ENCODE assay signal across 1 cellular context in the genomic region with DNA sequence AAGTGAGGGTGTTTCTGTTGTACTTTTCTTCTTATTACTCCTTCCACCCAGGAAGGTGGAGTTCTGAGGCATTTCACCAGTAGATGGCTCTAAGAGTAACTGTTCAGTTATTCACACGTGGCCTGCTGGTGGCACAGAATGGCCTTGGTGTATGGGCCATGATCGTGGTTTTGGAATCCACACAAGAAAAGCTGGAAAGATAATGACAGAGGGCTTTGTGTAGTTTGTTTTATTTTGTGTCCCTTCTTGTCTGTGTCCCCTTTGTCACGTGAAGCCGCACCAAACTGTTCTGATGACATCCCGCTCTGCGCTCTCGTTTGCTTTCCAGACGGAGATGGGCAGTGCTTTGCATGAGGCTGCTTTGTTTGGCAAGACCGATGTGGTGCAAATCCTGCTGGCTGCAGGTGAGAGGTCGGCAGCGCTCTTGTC.
TF ChIP-seq lines count a peak whose summit lies in the region.

No MANE protein-coding gene starts in this region.

TF ChIP-seq in K562, 482 proteins besides CTCF, POLR2A, EP300 and RAD21 (continued from another document and continues in another):
- TF ChIP-seq, protein P1, sequence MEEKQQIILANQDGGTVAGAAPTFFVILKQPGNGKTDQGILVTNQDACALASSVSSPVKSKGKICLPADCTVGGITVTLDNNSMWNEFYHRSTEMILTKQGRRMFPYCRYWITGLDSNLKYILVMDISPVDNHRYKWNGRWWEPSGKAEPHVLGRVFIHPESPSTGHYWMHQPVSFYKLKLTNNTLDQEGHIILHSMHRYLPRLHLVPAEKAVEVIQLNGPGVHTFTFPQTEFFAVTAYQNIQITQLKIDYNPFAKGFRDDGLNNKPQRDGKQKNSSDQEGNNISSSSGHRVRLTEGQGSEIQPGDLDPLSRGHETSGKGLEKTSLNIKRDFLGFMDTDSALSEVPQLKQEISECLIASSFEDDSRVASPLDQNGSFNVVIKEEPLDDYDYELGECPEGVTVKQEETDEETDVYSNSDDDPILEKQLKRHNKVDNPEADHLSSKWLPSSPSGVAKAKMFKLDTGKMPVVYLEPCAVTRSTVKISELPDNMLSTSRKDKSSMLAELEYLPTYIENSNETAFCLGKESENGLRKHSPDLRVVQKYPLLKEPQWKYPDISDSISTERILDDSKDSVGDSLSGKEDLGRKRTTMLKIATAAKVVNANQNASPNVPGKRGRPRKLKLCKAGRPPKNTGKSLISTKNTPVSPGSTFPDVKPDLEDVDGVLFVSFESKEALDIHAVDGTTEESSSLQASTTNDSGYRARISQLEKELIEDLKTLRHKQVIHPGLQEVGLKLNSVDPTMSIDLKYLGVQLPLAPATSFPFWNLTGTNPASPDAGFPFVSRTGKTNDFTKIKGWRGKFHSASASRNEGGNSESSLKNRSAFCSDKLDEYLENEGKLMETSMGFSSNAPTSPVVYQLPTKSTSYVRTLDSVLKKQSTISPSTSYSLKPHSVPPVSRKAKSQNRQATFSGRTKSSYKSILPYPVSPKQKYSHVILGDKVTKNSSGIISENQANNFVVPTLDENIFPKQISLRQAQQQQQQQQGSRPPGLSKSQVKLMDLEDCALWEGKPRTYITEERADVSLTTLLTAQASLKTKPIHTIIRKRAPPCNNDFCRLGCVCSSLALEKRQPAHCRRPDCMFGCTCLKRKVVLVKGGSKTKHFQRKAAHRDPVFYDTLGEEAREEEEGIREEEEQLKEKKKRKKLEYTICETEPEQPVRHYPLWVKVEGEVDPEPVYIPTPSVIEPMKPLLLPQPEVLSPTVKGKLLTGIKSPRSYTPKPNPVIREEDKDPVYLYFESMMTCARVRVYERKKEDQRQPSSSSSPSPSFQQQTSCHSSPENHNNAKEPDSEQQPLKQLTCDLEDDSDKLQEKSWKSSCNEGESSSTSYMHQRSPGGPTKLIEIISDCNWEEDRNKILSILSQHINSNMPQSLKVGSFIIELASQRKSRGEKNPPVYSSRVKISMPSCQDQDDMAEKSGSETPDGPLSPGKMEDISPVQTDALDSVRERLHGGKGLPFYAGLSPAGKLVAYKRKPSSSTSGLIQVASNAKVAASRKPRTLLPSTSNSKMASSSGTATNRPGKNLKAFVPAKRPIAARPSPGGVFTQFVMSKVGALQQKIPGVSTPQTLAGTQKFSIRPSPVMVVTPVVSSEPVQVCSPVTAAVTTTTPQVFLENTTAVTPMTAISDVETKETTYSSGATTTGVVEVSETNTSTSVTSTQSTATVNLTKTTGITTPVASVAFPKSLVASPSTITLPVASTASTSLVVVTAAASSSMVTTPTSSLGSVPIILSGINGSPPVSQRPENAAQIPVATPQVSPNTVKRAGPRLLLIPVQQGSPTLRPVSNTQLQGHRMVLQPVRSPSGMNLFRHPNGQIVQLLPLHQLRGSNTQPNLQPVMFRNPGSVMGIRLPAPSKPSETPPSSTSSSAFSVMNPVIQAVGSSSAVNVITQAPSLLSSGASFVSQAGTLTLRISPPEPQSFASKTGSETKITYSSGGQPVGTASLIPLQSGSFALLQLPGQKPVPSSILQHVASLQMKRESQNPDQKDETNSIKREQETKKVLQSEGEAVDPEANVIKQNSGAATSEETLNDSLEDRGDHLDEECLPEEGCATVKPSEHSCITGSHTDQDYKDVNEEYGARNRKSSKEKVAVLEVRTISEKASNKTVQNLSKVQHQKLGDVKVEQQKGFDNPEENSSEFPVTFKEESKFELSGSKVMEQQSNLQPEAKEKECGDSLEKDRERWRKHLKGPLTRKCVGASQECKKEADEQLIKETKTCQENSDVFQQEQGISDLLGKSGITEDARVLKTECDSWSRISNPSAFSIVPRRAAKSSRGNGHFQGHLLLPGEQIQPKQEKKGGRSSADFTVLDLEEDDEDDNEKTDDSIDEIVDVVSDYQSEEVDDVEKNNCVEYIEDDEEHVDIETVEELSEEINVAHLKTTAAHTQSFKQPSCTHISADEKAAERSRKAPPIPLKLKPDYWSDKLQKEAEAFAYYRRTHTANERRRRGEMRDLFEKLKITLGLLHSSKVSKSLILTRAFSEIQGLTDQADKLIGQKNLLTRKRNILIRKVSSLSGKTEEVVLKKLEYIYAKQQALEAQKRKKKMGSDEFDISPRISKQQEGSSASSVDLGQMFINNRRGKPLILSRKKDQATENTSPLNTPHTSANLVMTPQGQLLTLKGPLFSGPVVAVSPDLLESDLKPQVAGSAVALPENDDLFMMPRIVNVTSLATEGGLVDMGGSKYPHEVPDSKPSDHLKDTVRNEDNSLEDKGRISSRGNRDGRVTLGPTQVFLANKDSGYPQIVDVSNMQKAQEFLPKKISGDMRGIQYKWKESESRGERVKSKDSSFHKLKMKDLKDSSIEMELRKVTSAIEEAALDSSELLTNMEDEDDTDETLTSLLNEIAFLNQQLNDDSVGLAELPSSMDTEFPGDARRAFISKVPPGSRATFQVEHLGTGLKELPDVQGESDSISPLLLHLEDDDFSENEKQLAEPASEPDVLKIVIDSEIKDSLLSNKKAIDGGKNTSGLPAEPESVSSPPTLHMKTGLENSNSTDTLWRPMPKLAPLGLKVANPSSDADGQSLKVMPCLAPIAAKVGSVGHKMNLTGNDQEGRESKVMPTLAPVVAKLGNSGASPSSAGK (IDR thresholded peaks at IDR 0.05), result peak; percentile 89
- TF ChIP-seq ZNF668 (CRISPR knock-in tag; IDR thresholded peaks at IDR 0.05) (no peak), SRSF3 (IDR thresholded peaks at IDR 0.05; ENCODE audit: insufficient read depth, low read length) (no peak), ZNF384 (IDR thresholded peaks at IDR 0.05; ENCODE audit: low read depth, low read length) (no peak), KAT8 (IDR thresholded peaks at IDR 0.05; ENCODE audit: low read depth) (no peak), TARDBP (IDR thresholded peaks at IDR 0.05) (no peak), EP400 (IDR thresholded peaks at IDR 0.05) (peak; percentile 66; the same call in 1 of the 2 replicates), BCL6 (CRISPR knock-in tag; IDR thresholded peaks at IDR 0.05) (no peak), C11orf30 (IDR thresholded peaks at IDR 0.05; ENCODE audit: low read depth) (no peak), TAL1 (IDR thresholded peaks at IDR 0.05) (no peak), NR2C2 (CRISPR knock-in tag; IDR thresholded peaks at IDR 0.05) (no peak), NR2C2 (tag; IDR thresholded peaks at IDR 0.05) (no peak), ERF (CRISPR knock-in tag; IDR thresholded peaks at IDR 0.05) (no peak), ZBTB1 (CRISPR knock-in tag; IDR thresholded peaks at IDR 0.05; ENCODE audit: borderline replicate concordance, low read depth) (no peak), TAF1 (IDR thresholded peaks at IDR 0.05; ENCODE audit: control insufficient read depth, extremely low read depth, insufficient read depth, low read length, severe bottlenecking) (no peak), GTF2F1 (IDR thresholded peaks at IDR 0.05; ENCODE audit: low read depth, low read length) (no peak), MTA2 (IDR thresholded peaks at IDR 0.05; ENCODE audit: low read depth) (no peak), SAFB2 (IDR thresholded peaks at IDR 0.05; ENCODE audit: borderline replicate concordance, low read depth, low read length, severe bottlenecking) (no peak), PURB (CRISPR knock-in tag; IDR thresholded peaks at IDR 0.05; ENCODE audit: low read depth) (no peak), ETV6 (IDR thresholded peaks at IDR 0.05; ENCODE audit: borderline replicate concordance in 1 of 2, low read depth in 2 of 2, low read length in 1 of 2) (no peak), ETV6 (CRISPR knock-in tag; IDR thresholded peaks at IDR 0.05; ENCODE audit: borderline replicate concordance) (no peak), ZBTB7A (IDR thresholded peaks at IDR 0.05; ENCODE audit: borderline replicate concordance, control insufficient read depth, low read depth, low read length) (no peak)
- TF ChIP-seq, protein P2, sequence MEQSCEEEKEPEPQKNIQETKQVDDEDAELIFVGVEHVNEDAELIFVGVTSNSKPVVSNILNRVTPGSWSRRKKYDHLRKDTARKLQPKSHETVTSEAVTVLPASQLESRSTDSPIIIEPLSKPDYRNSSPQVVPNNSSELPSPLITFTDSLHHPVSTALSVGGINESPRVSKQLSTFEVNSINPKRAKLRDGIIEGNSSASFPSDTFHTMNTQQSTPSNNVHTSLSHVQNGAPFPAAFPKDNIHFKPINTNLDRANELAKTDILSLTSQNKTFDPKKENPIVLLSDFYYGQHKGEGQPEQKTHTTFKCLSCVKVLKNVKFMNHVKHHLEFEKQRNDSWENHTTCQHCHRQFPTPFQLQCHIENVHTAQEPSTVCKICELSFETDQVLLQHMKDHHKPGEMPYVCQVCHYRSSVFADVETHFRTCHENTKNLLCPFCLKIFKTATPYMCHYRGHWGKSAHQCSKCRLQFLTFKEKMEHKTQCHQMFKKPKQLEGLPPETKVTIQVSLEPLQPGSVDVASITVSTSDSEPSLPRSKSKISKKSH (CRISPR knock-in tag; IDR thresholded peaks at IDR 0.05), result no peak
- TF ChIP-seq, protein P3, sequence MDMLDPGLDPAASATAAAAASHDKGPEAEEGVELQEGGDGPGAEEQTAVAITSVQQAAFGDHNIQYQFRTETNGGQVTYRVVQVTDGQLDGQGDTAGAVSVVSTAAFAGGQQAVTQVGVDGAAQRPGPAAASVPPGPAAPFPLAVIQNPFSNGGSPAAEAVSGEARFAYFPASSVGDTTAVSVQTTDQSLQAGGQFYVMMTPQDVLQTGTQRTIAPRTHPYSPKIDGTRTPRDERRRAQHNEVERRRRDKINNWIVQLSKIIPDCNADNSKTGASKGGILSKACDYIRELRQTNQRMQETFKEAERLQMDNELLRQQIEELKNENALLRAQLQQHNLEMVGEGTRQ (CRISPR knock-in tag; IDR thresholded peaks at IDR 0.05), result peak; percentile 22; the same call in 1 of the 2 replicates
- TF ChIP-seq, protein P4, sequence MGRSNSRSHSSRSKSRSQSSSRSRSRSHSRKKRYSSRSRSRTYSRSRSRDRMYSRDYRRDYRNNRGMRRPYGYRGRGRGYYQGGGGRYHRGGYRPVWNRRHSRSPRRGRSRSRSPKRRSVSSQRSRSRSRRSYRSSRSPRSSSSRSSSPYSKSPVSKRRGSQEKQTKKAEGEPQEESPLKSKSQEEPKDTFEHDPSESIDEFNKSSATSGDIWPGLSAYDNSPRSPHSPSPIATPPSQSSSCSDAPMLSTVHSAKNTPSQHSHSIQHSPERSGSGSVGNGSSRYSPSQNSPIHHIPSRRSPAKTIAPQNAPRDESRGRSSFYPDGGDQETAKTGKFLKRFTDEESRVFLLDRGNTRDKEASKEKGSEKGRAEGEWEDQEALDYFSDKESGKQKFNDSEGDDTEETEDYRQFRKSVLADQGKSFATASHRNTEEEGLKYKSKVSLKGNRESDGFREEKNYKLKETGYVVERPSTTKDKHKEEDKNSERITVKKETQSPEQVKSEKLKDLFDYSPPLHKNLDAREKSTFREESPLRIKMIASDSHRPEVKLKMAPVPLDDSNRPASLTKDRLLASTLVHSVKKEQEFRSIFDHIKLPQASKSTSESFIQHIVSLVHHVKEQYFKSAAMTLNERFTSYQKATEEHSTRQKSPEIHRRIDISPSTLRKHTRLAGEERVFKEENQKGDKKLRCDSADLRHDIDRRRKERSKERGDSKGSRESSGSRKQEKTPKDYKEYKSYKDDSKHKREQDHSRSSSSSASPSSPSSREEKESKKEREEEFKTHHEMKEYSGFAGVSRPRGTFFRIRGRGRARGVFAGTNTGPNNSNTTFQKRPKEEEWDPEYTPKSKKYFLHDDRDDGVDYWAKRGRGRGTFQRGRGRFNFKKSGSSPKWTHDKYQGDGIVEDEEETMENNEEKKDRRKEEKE (IDR thresholded peaks at IDR 0.05; ENCODE audit: borderline replicate concordance in 1 of 2, control insufficient read depth in 1 of 2, low read depth in 2 of 2, low read length in 1 of 2), result no peak
- TF ChIP-seq, protein P5, sequence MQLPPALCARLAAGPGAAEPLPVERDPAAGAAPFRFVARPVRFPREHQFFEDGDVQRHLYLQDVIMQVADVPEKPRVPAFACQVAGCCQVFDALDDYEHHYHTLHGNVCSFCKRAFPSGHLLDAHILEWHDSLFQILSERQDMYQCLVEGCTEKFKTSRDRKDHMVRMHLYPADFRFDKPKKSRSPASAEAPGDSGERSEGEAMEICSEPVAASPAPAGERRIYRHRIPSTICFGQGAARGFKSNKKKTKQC (CRISPR knock-in tag; IDR thresholded peaks at IDR 0.05), result no peak
- TF ChIP-seq, protein P6, sequence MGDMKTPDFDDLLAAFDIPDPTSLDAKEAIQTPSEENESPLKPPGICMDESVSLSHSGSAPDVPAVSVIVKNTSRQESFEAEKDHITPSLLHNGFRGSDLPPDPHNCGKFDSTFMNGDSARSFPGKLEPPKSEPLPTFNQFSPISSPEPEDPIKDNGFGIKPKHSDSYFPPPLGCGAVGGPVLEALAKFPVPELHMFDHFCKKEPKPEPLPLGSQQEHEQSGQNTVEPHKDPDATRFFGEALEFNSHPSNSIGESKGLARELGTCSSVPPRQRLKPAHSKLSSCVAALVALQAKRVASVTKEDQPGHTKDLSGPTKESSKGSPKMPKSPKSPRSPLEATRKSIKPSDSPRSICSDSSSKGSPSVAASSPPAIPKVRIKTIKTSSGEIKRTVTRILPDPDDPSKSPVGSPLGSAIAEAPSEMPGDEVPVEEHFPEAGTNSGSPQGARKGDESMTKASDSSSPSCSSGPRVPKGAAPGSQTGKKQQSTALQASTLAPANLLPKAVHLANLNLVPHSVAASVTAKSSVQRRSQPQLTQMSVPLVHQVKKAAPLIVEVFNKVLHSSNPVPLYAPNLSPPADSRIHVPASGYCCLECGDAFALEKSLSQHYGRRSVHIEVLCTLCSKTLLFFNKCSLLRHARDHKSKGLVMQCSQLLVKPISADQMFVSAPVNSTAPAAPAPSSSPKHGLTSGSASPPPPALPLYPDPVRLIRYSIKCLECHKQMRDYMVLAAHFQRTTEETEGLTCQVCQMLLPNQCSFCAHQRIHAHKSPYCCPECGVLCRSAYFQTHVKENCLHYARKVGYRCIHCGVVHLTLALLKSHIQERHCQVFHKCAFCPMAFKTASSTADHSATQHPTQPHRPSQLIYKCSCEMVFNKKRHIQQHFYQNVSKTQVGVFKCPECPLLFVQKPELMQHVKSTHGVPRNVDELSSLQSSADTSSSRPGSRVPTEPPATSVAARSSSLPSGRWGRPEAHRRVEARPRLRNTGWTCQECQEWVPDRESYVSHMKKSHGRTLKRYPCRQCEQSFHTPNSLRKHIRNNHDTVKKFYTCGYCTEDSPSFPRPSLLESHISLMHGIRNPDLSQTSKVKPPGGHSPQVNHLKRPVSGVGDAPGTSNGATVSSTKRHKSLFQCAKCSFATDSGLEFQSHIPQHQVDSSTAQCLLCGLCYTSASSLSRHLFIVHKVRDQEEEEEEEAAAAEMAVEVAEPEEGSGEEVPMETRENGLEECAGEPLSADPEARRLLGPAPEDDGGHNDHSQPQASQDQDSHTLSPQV (IDR thresholded peaks at IDR 0.05), result peak; percentile 91; the same call in 1 of the 2 replicates
